Comparison of ENCODE assay signal across 20 cellular contexts in the genomic region with DNA sequence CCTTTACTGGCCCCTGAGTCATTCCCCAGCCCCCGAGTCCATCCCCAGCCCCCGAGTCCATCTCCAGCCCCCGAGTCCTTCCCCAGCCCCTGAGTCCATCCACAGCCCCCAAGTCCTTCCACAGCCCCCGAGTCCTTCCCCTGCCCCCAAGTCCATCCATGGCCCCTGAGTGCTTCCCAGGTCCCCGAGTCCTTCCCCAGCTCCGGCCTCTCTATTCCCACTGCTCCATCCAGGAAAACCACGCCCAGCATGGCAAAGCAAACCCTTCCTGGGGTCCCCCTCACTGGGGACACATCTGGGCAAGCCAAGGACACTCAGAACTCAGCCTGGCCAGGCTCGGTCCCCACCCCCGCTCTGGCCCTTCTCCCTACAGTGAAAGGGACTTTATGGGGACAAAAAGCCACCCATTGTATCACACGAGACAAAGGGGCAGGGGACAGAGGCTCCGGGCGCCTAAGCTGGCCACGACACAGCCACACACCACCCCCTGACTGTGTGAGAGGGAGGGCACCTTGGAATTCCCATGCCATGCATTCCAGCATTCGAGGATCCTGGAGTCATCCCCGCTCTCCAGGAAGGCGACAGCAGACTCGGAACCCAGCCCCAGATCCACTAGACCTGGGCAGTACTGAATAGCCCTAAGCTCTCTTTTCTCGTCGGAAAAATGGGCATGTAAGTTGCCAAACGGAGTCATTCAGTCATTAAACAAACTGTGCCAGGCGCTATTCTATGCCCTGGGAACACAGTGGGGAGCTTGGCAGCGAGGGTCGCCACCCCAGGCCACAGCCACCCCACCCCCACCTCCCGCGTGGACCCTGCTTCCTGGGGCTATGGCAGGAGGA. TPM values are rescaled to one million over a fixed set of nuclear protein-coding genes. Genes with fewer than 3 reads are reported as not detected.
DNase-seq lines count a peak whose midpoint lies in the region; FAIRE-seq lines count a peak whose summit lies in the region.
"Had no signal": no experiment of that assay in that cellular context is flagged by ENCODE, and none has a peak within 500 bp of the region (broad histone marks: within the 10 kb centered on the region; RNA-seq: fewer than 3 reads in every experiment).

No MANE protein-coding gene starts in this region.

- FAIRE-seq in frontal cortex (lab: Jason Lieb, UNC), result no peak
- FAIRE-seq: H54, pancreas had no signal

- peak overlapping the region; percentile 99 for H3K27ac ChIP-seq in substantia nigra (ENCODE audit: low read depth, low read length, poor library complexity, severe bottlenecking)
- H3K27ac ChIP-seq: esophagus muscularis mucosa, HL-60, KMS-11 had no signal

- peak; percentile 39 for DNase-seq in NCI-H226
- DNase-seq in frontal cortex (ENCODE audit: low spot score in 2 of 2), result peak; percentile 53 to 64
- peak; percentile 72 for DNase-seq in middle frontal gyrus (ENCODE audit: extremely low spot score, low spot score)
- peak in 48 of 49 donors; percentile 38 to 94 (median 82) for DNase-seq in substantia nigra (lab: John Stamatoyannopoulos, UW)
- DNase-seq in NCI-H1436 (lab: John Stamatoyannopoulos, UW), result no peak
- DNase-seq in activated CD8-positive, alpha-beta memory T cell treated with anti-CD3 and anti-CD28 coated beads, Interleukin-2, amount 50 U/mL, for 4 hours, result no peak
- DNase-seq in NCI-H187 treated with DMSO at 0.1 percent for 48 hours (lab: John Stamatoyannopoulos, UW), result no peak
- DNase-seq in HuH-7 (ENCODE audit: low spot score), result no peak
- DNase-seq: activated CD4-positive, alpha-beta T cell treated with anti-CD3 and anti-CD28 coated beads, Interleukin-2, amount 10 ng/mL, durations not matched to agents 24 days and 14 days; activated naive CD4-positive, alpha-beta T cell treated with anti-CD3 and anti-CD28 coated beads for 36 hours; body of pancreas; kidney glomerular epithelial cell; NCI-H2107; NCI-H748 treated with DMSO at 0.1 percent for 48 hours had no signal

RNA-seq across cellular contexts. Expression of a gene that starts 14.0 kb away (rescaled TPM):
- 1.6 TPM for total RNA-seq in frontal cortex
- total RNA-seq: activated CD4-positive, alpha-beta T cell treated with anti-CD3 and anti-CD28 coated beads, Interleukin-2, amount 10 ng/mL, durations not matched to agents 24 days and 14 days; B cell had no signal

RNA-seq across cellular contexts. Expression of a gene that starts 25.4 kb away (rescaled TPM):
- total RNA-seq in frontal cortex, result 81.9 TPM

Comparison
In these comparisons a context has a peak if more than half of its experiments do, and no peak if none do; other contexts are left out.
1. DNase-seq: peak in NCI-H226 (single experiment), frontal cortex (2 of 2), middle frontal gyrus (single experiment) and substantia nigra (48 of 49); none in NCI-H1436 (single experiment), activated CD8-positive, alpha-beta memory T cell treated with anti-CD3 and anti-CD28 coated beads, Interleukin-2, amount 50 U/mL, for 4 hours (single experiment), NCI-H187 treated with DMSO at 0.1 percent for 48 hours (single experiment) and HuH-7 (single experiment).